Comparison of ENCODE assay signal across 8 cellular contexts in the genomic region with DNA sequence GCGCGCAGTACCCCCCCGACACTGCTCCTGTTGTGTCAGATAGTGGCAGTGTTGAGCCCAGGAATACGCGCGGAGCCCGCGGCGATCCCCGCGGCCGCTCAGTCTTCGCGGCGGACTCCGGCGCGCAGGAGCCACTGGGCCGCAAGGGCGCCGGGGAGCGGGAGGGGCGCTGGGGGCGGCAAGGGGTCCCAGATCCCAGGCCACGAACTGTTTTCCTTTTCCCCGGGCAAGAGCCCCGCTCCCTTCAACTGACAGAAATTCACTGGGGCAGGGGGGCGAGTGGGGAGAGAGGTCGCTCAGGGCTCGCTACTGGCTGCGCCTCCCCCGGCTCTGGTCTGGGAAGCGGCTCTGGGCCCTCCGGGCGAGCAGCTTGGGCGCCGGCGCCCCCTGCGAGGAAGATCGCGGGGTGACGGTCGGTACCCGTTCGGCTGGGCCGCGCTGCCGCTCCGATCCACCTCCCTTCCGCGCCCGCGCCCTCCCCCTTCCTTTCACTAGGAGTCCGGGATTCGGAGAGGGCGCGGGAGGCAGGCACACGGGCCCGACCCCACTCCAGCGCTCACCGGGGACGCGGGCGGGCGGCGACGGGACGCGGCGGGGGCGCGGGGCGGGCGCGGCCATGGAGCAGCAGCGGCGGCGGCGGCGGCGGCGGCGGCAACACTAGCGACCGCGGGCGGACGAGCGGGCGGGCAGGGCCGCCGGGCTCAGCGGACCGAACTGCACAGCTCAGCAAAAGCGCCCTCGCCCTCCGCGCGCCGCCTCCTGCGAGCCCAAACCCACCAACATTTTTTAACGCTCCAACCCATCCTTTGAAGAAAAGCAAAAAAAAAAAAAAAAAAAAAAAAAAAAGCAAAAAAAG. TPM values are rescaled to one million over a fixed set of nuclear protein-coding genes. Genes with fewer than 3 reads are reported as not detected.
DNase-seq lines count a peak whose midpoint lies in the region; ATAC-seq lines count a peak whose summit lies in the region.

No MANE protein-coding gene starts in this region.

- peak overlapping the region in 1 of 2 experiments; percentile 68 for H3K14ac ChIP-seq in mesenchymal stem cell (ENCODE audit: low read length in 2 of 2)

- H2BK5ac ChIP-seq in mesenchymal stem cell (ENCODE audit: low read depth, low read length, poor library complexity, severe bottlenecking): peak overlapping the region; percentile 90

- H3K27ac Mint-ChIP-seq in activated CD8-positive, alpha-beta T cell treated with anti-CD3 and anti-CD28 coated beads, Interleukin-2, amount 10 ng/mL, durations not matched to agents 7 days and 5 days: no peak overlapping the region

- H3K23ac ChIP-seq in mesenchymal stem cell (ENCODE audit: low read length in 2 of 2): peak overlapping the region in 1 of 2 experiments; percentile 70

- peak overlapping the region; percentile 78 for H3K4me3 ChIP-seq in effector memory CD4-positive, alpha-beta T cell (ENCODE audit: insufficient read depth, low read depth, low read length, poor library complexity, severe bottlenecking)
- H3K4me3 ChIP-seq in mesenchymal stem cell (ENCODE audit: insufficient read depth in 1 of 2, low read depth in 1 of 2, low read length in 2 of 2): peak overlapping the region; percentile 73 to 88

- H3K9me3 Mint-ChIP-seq in activated CD8-positive, alpha-beta T cell treated with anti-CD3 and anti-CD28 coated beads, Interleukin-2, amount 10 ng/mL, durations not matched to agents 7 days and 5 days (ENCODE audit: insufficient read depth): no peaks in the 10 kb centered on the region

- ATAC-seq in GM19324 (IDR thresholded peaks at IDR 0.05; ENCODE audit: low FRiP score, unreplicated experiment) (peak; percentile 87), HG03457 (IDR thresholded peaks at IDR 0.05; ENCODE audit: unreplicated experiment) (peak; percentile 90)
- peak; percentile 93 for ATAC-seq in activated CD8-positive, alpha-beta T cell treated with anti-CD3 and anti-CD28 coated beads, Interleukin-2, amount 10 ng/mL, durations not matched to agents 7 days and 5 days

- under 1% methylated on average over 43 of the region's 102 CpGs for WGBS in mesenchymal stem cell

- H2BK120ac ChIP-seq in mesenchymal stem cell (ENCODE audit: low read depth, low read length): no peak overlapping the region

- peaks cover 7% of the 10 kb centered on the region for H3K27me3 ChIP-seq in effector memory CD4-positive, alpha-beta T cell (replicated peaks; ENCODE audit: control insufficient read depth, insufficient read depth, low read length, poor library complexity, severe bottlenecking)
- H3K27me3 ChIP-seq in mesenchymal stem cell (ENCODE audit: control insufficient read depth in 1 of 2, insufficient read depth in 1 of 2, low read length in 2 of 2): no peaks in the 10 kb centered on the region

- POLR2A ChIA-PET in activated CD8-positive, alpha-beta T cell treated with anti-CD3 and anti-CD28 coated beads, Interleukin-2, amount 10 ng/mL, durations not matched to agents 7 days and 5 days (lab: Charles Lee): interaction anchor here (0.6 to 1.0 kb wide), 2 partner anchors 42 to 80 kb away, joined by 4 read pairs; no protein-coding TSS in a partner anchor

- peaks cover 4% of the 10 kb centered on the region for H3K79me1 ChIP-seq in mesenchymal stem cell (replicated peaks; ENCODE audit: low read length, poor library complexity, severe bottlenecking)

- H2AK5ac ChIP-seq in mesenchymal stem cell (ENCODE audit: low read length, severe bottlenecking): no peak overlapping the region

- H3K9ac ChIP-seq in mesenchymal stem cell (ENCODE audit: low read length): peak overlapping the region; percentile 93

- peak overlapping the region; percentile 30 for H2AFZ ChIP-seq in mesenchymal stem cell (ENCODE audit: low read depth, low read length)

- peaks cover 12% of the 10 kb centered on the region for H3K4me1 Mint-ChIP-seq in activated CD8-positive, alpha-beta T cell treated with anti-CD3 and anti-CD28 coated beads, Interleukin-2, amount 10 ng/mL, durations not matched to agents 7 days and 5 days (ENCODE audit: low read depth)

- peak overlapping the region; percentile 92 for H2BK15ac ChIP-seq in mesenchymal stem cell (ENCODE audit: low read depth, poor library complexity, severe bottlenecking)

- no peak overlapping the region for H3K27ac ChIP-seq in effector memory CD4-positive, alpha-beta T cell (ENCODE audit: insufficient read depth, low read length, poor library complexity, severe bottlenecking)
- H3K27ac ChIP-seq in mesenchymal stem cell (ENCODE audit: low read length, poor library complexity, severe bottlenecking): peak overlapping the region; percentile 88

- peaks cover 27% of the 10 kb centered on the region for H3K27me3 Mint-ChIP-seq in activated CD8-positive, alpha-beta T cell treated with anti-CD3 and anti-CD28 coated beads, Interleukin-2, amount 10 ng/mL, durations not matched to agents 7 days and 5 days (ENCODE audit: low read depth)

- peaks cover 16% of the 10 kb centered on the region for H3K4me1 ChIP-seq in effector memory CD4-positive, alpha-beta T cell (ENCODE audit: control insufficient read depth, insufficient read depth, low read length, poor library complexity, severe bottlenecking)
- H3K4me1 ChIP-seq in mesenchymal stem cell (ENCODE audit: control insufficient read depth, insufficient read depth, low read depth, low read length): peaks cover 8% of the 10 kb centered on the region

- H2BK12ac ChIP-seq in mesenchymal stem cell (ENCODE audit: low read length in 2 of 2): peak overlapping the region in 1 of 2 experiments; percentile 76

- peak overlapping the region; percentile 86 for H4K91ac ChIP-seq in mesenchymal stem cell (ENCODE audit: low read length)

- H4K8ac ChIP-seq in mesenchymal stem cell (ENCODE audit: low read length): peak overlapping the region; percentile 95

- peak overlapping the region; percentile 56 to 98 for H3K18ac ChIP-seq in mesenchymal stem cell (ENCODE audit: low read depth in 1 of 2, low read length in 2 of 2)

- H3K36me3 Mint-ChIP-seq in activated CD8-positive, alpha-beta T cell treated with anti-CD3 and anti-CD28 coated beads, Interleukin-2, amount 10 ng/mL, durations not matched to agents 7 days and 5 days (ENCODE audit: low read depth): peaks cover 2% of the 10 kb centered on the region

- DNase-seq in CD1c-positive myeloid dendritic cell (ENCODE audit: extremely low spot score) (peak; percentile 87), NCI-H524 (lab: John Stamatoyannopoulos, UW) (peak; percentile 65 to 84), mesenchymal stem cell (peak; percentile 90)
- peak; percentile 84 for DNase-seq in activated CD8-positive, alpha-beta T cell treated with anti-CD3 and anti-CD28 coated beads, Interleukin-2, amount 10 ng/mL, durations not matched to agents 7 days and 5 days
- DNase-seq in effector memory CD4-positive, alpha-beta T cell: peak; percentile 16 to 47 (median 34)
- peak; percentile 37 for DNase-seq in stimulated activated CD8-positive, alpha-beta memory T cell treated with anti-CD3 and anti-CD28 coated beads, Interleukin-12 subunit alpha, Interleukin-12 subunit beta, amount 100 ng/mL, for 1 hour (ENCODE audit: low read depth)

- no peaks in the 10 kb centered on the region for H3K9me3 ChIP-seq in effector memory CD4-positive, alpha-beta T cell (ENCODE audit: control insufficient read depth, low read length)
- H3K9me3 ChIP-seq in mesenchymal stem cell (ENCODE audit: control insufficient read depth, low read length): no peaks in the 10 kb centered on the region

- peak overlapping the region; percentile 79 for H3K4me2 ChIP-seq in mesenchymal stem cell (ENCODE audit: low read length, poor library complexity, severe bottlenecking)

- H3K4me3 Mint-ChIP-seq in activated CD8-positive, alpha-beta T cell treated with anti-CD3 and anti-CD28 coated beads, Interleukin-2, amount 10 ng/mL, durations not matched to agents 7 days and 5 days: peak overlapping the region; percentile 38

- H3K36me3 ChIP-seq in effector memory CD4-positive, alpha-beta T cell (ENCODE audit: control insufficient read depth, insufficient read depth, low read length): no peaks in the 10 kb centered on the region
- no peaks in the 10 kb centered on the region for H3K36me3 ChIP-seq in mesenchymal stem cell (ENCODE audit: control insufficient read depth in 1 of 2, insufficient read depth in 2 of 2, low read depth in 1 of 2, low read length in 2 of 2)

- CTCF ChIA-PET in activated CD8-positive, alpha-beta T cell treated with anti-CD3 and anti-CD28 coated beads, Interleukin-2, amount 10 ng/mL, durations not matched to agents 7 days and 5 days (lab: Charles Lee): interaction anchor here (0.5 to 1.9 kb wide), 12 partner anchors 23 to 533 kb away, joined by 3 to 11 read pairs (median 3); no protein-coding TSS in a partner anchor

- peak overlapping the region; percentile 68 to 99 for H3K4ac ChIP-seq in mesenchymal stem cell (ENCODE audit: low read depth in 1 of 2, low read length in 2 of 2)

RNA-seq across cellular contexts. Expression of gene SETBP1, which starts 1.4 kb away (rescaled TPM):
- 1 to 10 TPM; 7.0 to 8.4 TPM for total RNA-seq in activated CD8-positive, alpha-beta T cell treated with anti-CD3 and anti-CD28 coated beads, Interleukin-2, amount 10 ng/mL, durations not matched to agents 7 days and 5 days
- 4.5 TPM for polyA plus RNA-seq in mesenchymal stem cell (2013, experiment 1 of 2)
- 4.5 TPM for polyA plus RNA-seq in mesenchymal stem cell (2013, experiment 2 of 2)

Comparison
In these comparisons a context has a peak if more than half of its experiments do, and no peak if none do; other contexts are left out.
1. DNase-seq: peak in every context shown above with its lines; median percentile 90 in mesenchymal stem cell; 87 in CD1c-positive myeloid dendritic cell; 84 in activated CD8-positive, alpha-beta T cell treated with anti-CD3 and anti-CD28 coated beads, Interleukin-2, amount 10 ng/mL, durations not matched to agents 7 days and 5 days; 74 in NCI-H524; 37 in stimulated activated CD8-positive, alpha-beta memory T cell treated with anti-CD3 and anti-CD28 coated beads, Interleukin-12 subunit alpha, Interleukin-12 subunit beta, amount 100 ng/mL, for 1 hour; 34 in effector memory CD4-positive, alpha-beta T cell.